Comparison of ENCODE assay signal across 28 cellular contexts in the genomic region with DNA sequence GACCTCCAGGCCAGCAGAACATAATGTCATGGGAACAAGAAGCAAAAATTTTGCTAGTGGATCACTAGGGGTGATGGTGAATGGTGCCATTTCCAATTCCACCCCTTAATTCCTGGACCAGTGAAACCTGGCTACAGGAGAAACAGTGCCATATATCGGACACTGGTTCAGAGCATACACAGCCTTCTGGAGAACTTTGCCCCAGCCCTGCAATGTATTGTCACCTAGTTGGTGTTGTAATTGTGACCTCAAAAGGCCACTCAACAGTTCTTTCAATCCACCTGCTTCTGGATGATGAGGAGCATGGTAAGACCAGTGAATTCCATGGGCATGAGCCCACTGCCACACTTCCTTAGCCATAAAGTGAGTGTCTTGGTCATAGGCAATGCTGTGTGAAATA.
"Had no signal": no experiment of that assay in that cellular context is flagged by ENCODE, and none has a peak within 500 bp of the region (broad histone marks: within the 10 kb centered on the region; RNA-seq: fewer than 3 reads in every experiment).

No MANE protein-coding gene starts in this region.

- H3K36me3 ChIP-seq: colonic mucosa, esophagus muscularis mucosa, esophagus squamous epithelium, gastrocnemius medialis, gastroesophageal sphincter had no signal

- H3K9me3 ChIP-seq: colonic mucosa, gastrocnemius medialis had no signal

- DNase-seq: colonic mucosa; cortex of kidney; dermis blood vessel endothelial cell; dorsolateral prefrontal cortex; effector CD4-positive, alpha-beta T cell; effector CD8-positive, alpha-beta T cell; effector memory CD4-positive, alpha-beta T cell; effector memory CD8-positive, alpha-beta T cell; endodermal cell; erythroblast; esophagus squamous epithelium; foreskin fibroblast; foreskin keratinocyte; foreskin melanocyte; gastrocnemius medialis; glutamatergic neuron; head of caudate nucleus; heart left ventricle; heart right ventricle had no signal

- FAIRE-seq: colon, endometrium, endothelial cell of umbilical vein, frontal cortex had no signal

- H3K4me1 ChIP-seq: colonic mucosa, esophagus squamous epithelium, foreskin keratinocyte, gastrocnemius medialis, gastroesophageal sphincter, heart right ventricle had no signal

- ATAC-seq: effector memory CD8-positive, alpha-beta T cell; esophagus mucosa; foreskin keratinocyte; gastrocnemius medialis; gastroesophageal sphincter; heart left ventricle; heart right ventricle had no signal

- H3K27ac ChIP-seq: colonic mucosa, coronary artery, dorsolateral prefrontal cortex, epithelial cell of prostate, esophagus muscularis mucosa, esophagus squamous epithelium, foreskin keratinocyte, gastrocnemius medialis, gastroesophageal sphincter, heart left ventricle, heart right ventricle had no signal

- H3K4me3 ChIP-seq: colonic mucosa, coronary artery, dorsolateral prefrontal cortex, esophagus muscularis mucosa, esophagus squamous epithelium, gastrocnemius medialis, gastroesophageal sphincter, heart left ventricle, heart right ventricle had no signal

- H3K27me3 ChIP-seq: colonic mucosa, dorsolateral prefrontal cortex, esophagus muscularis mucosa, esophagus squamous epithelium, foreskin keratinocyte, gastrocnemius medialis, gastroesophageal sphincter, heart left ventricle, heart right ventricle had no signal
